In the genomic region with DNA sequence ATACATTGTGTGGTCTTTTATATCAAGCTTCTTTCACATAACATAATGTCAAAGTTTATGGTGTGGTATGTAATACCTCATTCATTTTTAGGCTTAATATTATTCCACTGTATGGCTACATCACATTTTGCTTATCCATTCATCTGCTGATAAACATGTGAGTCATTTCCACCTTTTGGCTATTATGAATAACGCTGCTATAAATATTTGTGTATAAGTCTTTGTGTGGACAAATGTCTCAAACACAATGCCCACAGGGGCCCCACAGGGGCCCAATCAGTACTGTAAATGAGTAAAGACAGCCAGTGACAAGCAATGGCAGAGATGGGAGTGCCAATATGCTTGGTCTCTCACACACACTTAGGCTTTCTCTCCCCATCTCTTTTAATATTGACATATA, we compare ENCODE assay signal across 25 cellular contexts. TPM values are rescaled to one million over a fixed set of nuclear protein-coding genes. Genes with fewer than 3 reads are reported as not detected.
DNase-seq lines count a peak whose midpoint lies in the region; ATAC-seq, FAIRE-seq and TF ChIP-seq lines count a peak whose summit lies in the region.
"Had no signal": no experiment of that assay in that cellular context is flagged by ENCODE, and none has a peak within 500 bp of the region (broad histone marks: within the 10 kb centered on the region; RNA-seq: fewer than 3 reads in every experiment).

No MANE protein-coding gene starts in this region.

- no peak for TF ChIP-seq EP300 in SK-N-SH (IDR thresholded peaks at IDR 0.05; ENCODE audit: borderline replicate concordance in 1 of 2, low read depth in 1 of 2, low read length in 1 of 2)

- H3K27me3 Mint-ChIP-seq in glutamatergic neuron (ENCODE audit: unreplicated experiment) (no peaks in the 10 kb centered on the region), mesothelial cell of epicardium (ENCODE audit: low read depth) (no peaks in the 10 kb centered on the region)
- H3K27me3 Mint-ChIP-seq: memory B cell; naive thymus-derived CD4-positive, alpha-beta T cell had no signal

- H3K18ac ChIP-seq in trophoblast cell (ENCODE audit: low read length) = no peak overlapping the region

- BruUV-seq in endothelial cell of umbilical vein (replicated peaks; lab: Mats Ljungman, UMichigan) = no TSS peak

- H3F3A ChIP-seq in SK-N-SH (replicated peaks; ENCODE audit: insufficient read depth) = no peaks in the 10 kb centered on the region

- H3K27ac ChIP-seq in SK-N-SH (ENCODE audit: low read depth in 2 of 2, low read length in 1 of 2) = no peak overlapping the region
- peak overlapping the region; percentile 92 for H3K27ac ChIP-seq in endothelial cell of umbilical vein (ENCODE audit: insufficient read depth, low read depth, low read length)
- H3K27ac ChIP-seq in trophoblast cell (ENCODE audit: low read depth, low read length) = no peak overlapping the region
- H3K27ac ChIP-seq: gastroesophageal sphincter, upper lobe of right lung had no signal

- H3K36me3 Mint-ChIP-seq in glutamatergic neuron (ENCODE audit: unreplicated experiment) (no peaks in the 10 kb centered on the region), mesothelial cell of epicardium (peaks cover 21% of the 10 kb centered on the region)

- WGBS in SK-N-SH (ENCODE audit: low lambda C conversion rate) = 44% methylated on average over 1 of the region's 1 CpG
- WGBS in trophoblast cell (ENCODE audit: extremely low coverage, insufficient coverage, insufficient read length) = no CpG with 5 or more reads among the region's 1 CpG

- POLR2A ChIA-PET in SK-N-SH (lab: Yijun Ruan, JAX) (no interaction called here), endothelial cell of umbilical vein (lab: Charles Lee) (interaction anchor here (1.0 kb wide), 1 partner anchor 8 kb away, joined by 3 read pairs; no protein-coding TSS in a partner anchor)

- no peak overlapping the region for H2AFZ ChIP-seq in SK-N-SH (ENCODE audit: low read depth)
- H2AFZ ChIP-seq in endothelial cell of umbilical vein (ENCODE audit: low read depth, low read length) = peak overlapping the region; percentile 32
- no peak overlapping the region for H2AFZ ChIP-seq in trophoblast cell (ENCODE audit: insufficient read depth, low read length, poor library complexity)

- H3K9me3 Mint-ChIP-seq in glutamatergic neuron (ENCODE audit: unreplicated experiment) (no peaks in the 10 kb centered on the region), mesothelial cell of epicardium (no peaks in the 10 kb centered on the region)
- H3K9me3 Mint-ChIP-seq: CD8-positive, alpha-beta T cell; memory B cell had no signal

- no peaks in the 10 kb centered on the region for H3K9me2 ChIP-seq in SK-N-SH

- no peak for TF ChIP-seq RAD21 in SK-N-SH (IDR thresholded peaks at IDR 0.05; ENCODE audit: low read length)

- no peaks in the 10 kb centered on the region for H3K9me1 ChIP-seq in endothelial cell of umbilical vein (replicated peaks; ENCODE audit: control insufficient read depth, extremely low read depth, insufficient read depth, low read length)

- no peak overlapping the region for H2BK5ac ChIP-seq in trophoblast cell (ENCODE audit: low read depth, low read length, poor library complexity)

- H2BK12ac ChIP-seq in trophoblast cell (ENCODE audit: low read length) = no peak overlapping the region

- H3K27ac Mint-ChIP-seq in glutamatergic neuron (ENCODE audit: unreplicated experiment) = no peak overlapping the region
- no peak overlapping the region for H3K27ac Mint-ChIP-seq in mesothelial cell of epicardium
- H3K27ac Mint-ChIP-seq: activated CD8-positive, alpha-beta T cell treated with anti-CD3 and anti-CD28 coated beads, Interleukin-2, amount 10 ng/mL, durations not matched to agents 7 days and 5 days; CD8-positive, alpha-beta T cell; memory B cell; naive thymus-derived CD4-positive, alpha-beta T cell had no signal

- CTCF ChIA-PET in SK-N-SH (lab: Yijun Ruan, JAX) (no interaction called here), endothelial cell of umbilical vein (lab: Charles Lee) (interaction anchor here (0.9 to 1.0 kb wide), 2 partner anchors 13 to 16 kb away, joined by 4 read pairs; no protein-coding TSS in a partner anchor)

- H3K4me3 Mint-ChIP-seq in glutamatergic neuron (ENCODE audit: unreplicated experiment) = no peak overlapping the region
- H3K4me3 Mint-ChIP-seq in mesothelial cell of epicardium = no peak overlapping the region
- H3K4me3 Mint-ChIP-seq: activated CD8-positive, alpha-beta T cell treated with anti-CD3 and anti-CD28 coated beads, Interleukin-2, amount 10 ng/mL, durations not matched to agents 7 days and 5 days; CD8-positive, alpha-beta T cell; memory B cell; naive thymus-derived CD4-positive, alpha-beta T cell had no signal

- TF ChIP-seq CTCF in SK-N-SH (IDR thresholded peaks at IDR 0.05) (no peak), endothelial cell of umbilical vein (IDR thresholded peaks at IDR 0.05; ENCODE audit: extremely low read depth in 1 of 2, insufficient read depth in 1 of 2, low read depth in 1 of 2, low read length in 2 of 2) (no peak), glutamatergic neuron (IDR thresholded peaks at IDR 0.05; ENCODE audit: partially characterized antibody, unreplicated experiment) (no peak), mesothelial cell of epicardium (IDR thresholded peaks at IDR 0.05; ENCODE audit: unreplicated experiment) (no peak)

- H3K9me3 ChIP-seq in SK-N-SH = no peaks in the 10 kb centered on the region
- no peaks in the 10 kb centered on the region for H3K9me3 ChIP-seq in endothelial cell of umbilical vein (replicated peaks; ENCODE audit: control insufficient read depth, insufficient read depth, low read length)
- no peaks in the 10 kb centered on the region for H3K9me3 ChIP-seq in trophoblast cell (ENCODE audit: insufficient read depth, low read depth, low read length)
- H3K9me3 ChIP-seq: gastroesophageal sphincter, upper lobe of right lung had no signal

- TF ChIP-seq POLR2A in endothelial cell of umbilical vein (IDR thresholded peaks at IDR 0.05; ENCODE audit: low read depth, low read length) = no peak

- H2BK120ac ChIP-seq in trophoblast cell (ENCODE audit: insufficient read depth, low read length, poor library complexity) = no peak overlapping the region

- H3K4me3 ChIP-seq in SK-N-SH (ENCODE audit: low read depth in 2 of 2, low read length in 1 of 2) = no peak overlapping the region
- no peak overlapping the region for H3K4me3 ChIP-seq in endothelial cell of umbilical vein (replicated peaks in 1 of 3; ENCODE audit: insufficient read depth in 1 of 3, low read depth in 1 of 3, low read length in 3 of 3)
- no peak overlapping the region for H3K4me3 ChIP-seq in trophoblast cell (ENCODE audit: low read depth, low read length)
- H3K4me3 ChIP-seq: gastroesophageal sphincter, GM12878, upper lobe of right lung had no signal

- no peak overlapping the region for H4K91ac ChIP-seq in trophoblast cell (ENCODE audit: low read depth, low read length)

- H3K4me2 ChIP-seq in SK-N-SH = no peak overlapping the region
- peak overlapping the region; percentile 83 for H3K4me2 ChIP-seq in endothelial cell of umbilical vein (ENCODE audit: insufficient read depth, low read length)
- no peak overlapping the region for H3K4me2 ChIP-seq in trophoblast cell (ENCODE audit: low read length)

- DNase-seq in SK-N-SH = no peak
- DNase-seq in RKO (ENCODE audit: low spot score) = peak; percentile 11
- peak; percentile 94 for DNase-seq in endothelial cell of umbilical vein (ENCODE audit: low read depth, low spot score)
- DNase-seq in trophoblast cell = peak; percentile 1 to 35
- DNase-seq in NCI-H2029 (lab: John Stamatoyannopoulos, UW) = no peak
- no peak for DNase-seq in glutamatergic neuron
- DNase-seq in mesothelial cell of epicardium (ENCODE audit: low spot score in 2 of 2, unreplicated experiment in 2 of 2) = no peak
- DNase-seq: 8988T; activated CD8-positive, alpha-beta T cell treated with anti-CD3 and anti-CD28 coated beads, Interleukin-2, amount 10 ng/mL, durations not matched to agents 7 days and 5 days; activated T-cell treated with anti-CD3 and anti-CD28 coated beads, Interleukin-2, amount 50 U/mL, for 1 hour; caudate nucleus; CD8-positive, alpha-beta T cell; DMS79; naive thymus-derived CD4-positive, alpha-beta T cell; NCI-H1048; NCI-H2029 treated with DMSO at 0.1 percent for 48 hours; NCI-H446 treated with DMSO at 0.1 percent for 48 hours; right cardiac atrium; upper lobe of right lung had no signal

- dilution Hi-C loops in endothelial cell of umbilical vein (cut with MboI; ENCODE audit: extremely low pct_ligation_motif_present, low sequenced_read_pairs) = no loop called here

- peak; percentile 62 for FAIRE-seq in endothelial cell of umbilical vein (lab: Jason Lieb, UNC)
- FAIRE-seq: GM12878, GM19239, RCC 7860 had no signal

- H3K9ac ChIP-seq in SK-N-SH (no peak overlapping the region), endothelial cell of umbilical vein (replicated peaks; ENCODE audit: extremely low read depth, insufficient read depth, low read length) (peak overlapping the region; percentile 65), trophoblast cell (ENCODE audit: low read length) (no peak overlapping the region)

- H3K79me2 ChIP-seq in SK-N-SH (ENCODE audit: insufficient read depth) (no peaks in the 10 kb centered on the region), endothelial cell of umbilical vein (ENCODE audit: control insufficient read depth, insufficient read depth, low read length) (no peaks in the 10 kb centered on the region), trophoblast cell (ENCODE audit: control insufficient read depth, insufficient read depth, low read length, poor library complexity) (no peaks in the 10 kb centered on the region)

- H3K36me3 ChIP-seq in SK-N-SH (replicated peaks in 1 of 2; ENCODE audit: control insufficient read depth in 1 of 2, insufficient read depth in 2 of 2, low read length in 1 of 2) (peaks cover 48 to 53% of the 10 kb centered on the region in 2 experiments), endothelial cell of umbilical vein (ENCODE audit: control insufficient read depth in 2 of 2, extremely low read depth in 1 of 2, insufficient read depth in 2 of 2, low read length in 2 of 2) (peaks cover 0 to 3% of the 10 kb centered on the region in 2 experiments), trophoblast cell (ENCODE audit: control insufficient read depth in 1 of 2, insufficient read depth in 2 of 2, low read length in 2 of 2) (peaks cover 1 to 2% of the 10 kb centered on the region in 2 experiments)

- no peak overlapping the region for H4K12ac ChIP-seq in trophoblast cell (ENCODE audit: low read depth, low read length)

- intact Hi-C loops in endothelial cell of umbilical vein (cut with micrococcal nuclease) = loop anchor here (1.0 to 2.0 kb wide), 3 partner anchors 8 to 200 kb away; a partner anchor contains a TSS

- H3K4me1 Mint-ChIP-seq in glutamatergic neuron (ENCODE audit: low read depth, unreplicated experiment) (no peaks in the 10 kb centered on the region), mesothelial cell of epicardium (no peaks in the 10 kb centered on the region)
- H3K4me1 Mint-ChIP-seq: naive thymus-derived CD4-positive, alpha-beta T cell had no signal

- no peaks in the 10 kb centered on the region for H3K79me1 ChIP-seq in trophoblast cell (ENCODE audit: low read length)

- H2AK5ac ChIP-seq in trophoblast cell (ENCODE audit: low read length) = no peak overlapping the region

- no peak overlapping the region for H3K14ac ChIP-seq in trophoblast cell (ENCODE audit: low read length)

- H3K27me3 ChIP-seq in SK-N-SH (ENCODE audit: insufficient read depth) = no peaks in the 10 kb centered on the region
- H3K27me3 ChIP-seq in endothelial cell of umbilical vein (ENCODE audit: control insufficient read depth in 2 of 2, insufficient read depth in 2 of 2, low read length in 2 of 2) = no peaks in the 10 kb centered on the region
- H3K27me3 ChIP-seq in trophoblast cell (ENCODE audit: insufficient read depth, low read length) = no peaks in the 10 kb centered on the region
- H3K27me3 ChIP-seq: gastroesophageal sphincter, upper lobe of right lung had no signal

- no peak for ATAC-seq in SK-N-SH treated with all-trans-retinoic acid at 6 μM for 48 hours
- ATAC-seq: activated CD8-positive, alpha-beta T cell treated with anti-CD3 and anti-CD28 coated beads, Interleukin-2, amount 10 ng/mL, durations not matched to agents 7 days and 5 days; CD8-positive, alpha-beta T cell; gastroesophageal sphincter; GM12878; naive thymus-derived CD4-positive, alpha-beta T cell; right cardiac atrium; upper lobe of right lung had no signal

- peaks cover 0 to 4% of the 10 kb centered on the region in 2 experiments; a peak in 1 of 4 replicates for H3K4me1 ChIP-seq in SK-N-SH (ENCODE audit: control insufficient read depth in 1 of 2, insufficient read depth in 2 of 2, low read depth in 1 of 2, low read length in 1 of 2)
- H3K4me1 ChIP-seq in endothelial cell of umbilical vein (ENCODE audit: control insufficient read depth, extremely low read depth, insufficient read depth, low read length) = peaks cover 15% of the 10 kb centered on the region
- H3K4me1 ChIP-seq in trophoblast cell (ENCODE audit: control insufficient read depth in 1 of 2, insufficient read depth in 2 of 2, low read length in 2 of 2) = no peaks in the 10 kb centered on the region
- H3K4me1 ChIP-seq: gastroesophageal sphincter, upper lobe of right lung had no signal

- H4K8ac ChIP-seq in trophoblast cell (ENCODE audit: low read depth, low read length) = no peak overlapping the region

- no peak overlapping the region for H3K4ac ChIP-seq in trophoblast cell (ENCODE audit: low read depth, low read length)

- H4K20me1 ChIP-seq in SK-N-SH (ENCODE audit: insufficient read depth) (no peaks in the 10 kb centered on the region), endothelial cell of umbilical vein (replicated peaks; ENCODE audit: control insufficient read depth, extremely low read depth, insufficient read depth, low read length) (no peaks in the 10 kb centered on the region)

- H3K23ac ChIP-seq in trophoblast cell (ENCODE audit: low read length) = no peak overlapping the region

RNA-seq across cellular contexts. Expression of a gene that starts 54.2 kb away (rescaled TPM):
- 27.2 and 27.9 TPM in 2 replicates for polyA plus RNA-seq in SK-N-SH (2012; rRNA removed)
- 22.1 and 25.3 TPM in 2 replicates for polyA plus RNA-seq in SK-N-SH (2012; cell fraction: cytosol; rRNA removed)
- polyA plus RNA-seq in SK-N-SH (2012; cell fraction: nucleus; rRNA removed) = 30.6 and 53.1 TPM in 2 replicates
- total RNA-seq in endothelial cell of umbilical vein = 23.0 and 26.3 TPM in 2 replicates
- 43.1 and 47.1 TPM in 2 replicates for polyA plus RNA-seq in endothelial cell of umbilical vein
- polyA plus RNA-seq in endothelial cell of umbilical vein (2011; cell fraction: cytosol; rRNA removed) = 31.2 and 31.6 TPM in 2 replicates
- polyA plus RNA-seq in endothelial cell of umbilical vein (2011; cell fraction: nucleus; rRNA removed) = 55.8 and 63.3 TPM in 2 replicates
- 17.8 and 23.7 TPM in 2 replicates for polyA plus RNA-seq in endothelial cell of umbilical vein (2012)
- polyA minus RNA-seq in endothelial cell of umbilical vein = 103 TPM in 2 replicates
- 32.3 TPM for polyA minus RNA-seq in endothelial cell of umbilical vein (2011; cell fraction: cytosol; rRNA and poly(A)+ RNA removed)
- polyA minus RNA-seq in endothelial cell of umbilical vein (2011; cell fraction: nucleus; rRNA and poly(A)+ RNA removed) = 53.8 and 63.4 TPM in 2 replicates
- 10.8 and 11.2 TPM in 2 replicates for polyA plus RNA-seq in trophoblast cell (2013)
- 19.4 TPM for total RNA-seq in glutamatergic neuron (ENCODE audit: unreplicated experiment)
- total RNA-seq in mesothelial cell of epicardium = 24.7 to 27.6 TPM (median 26.6 TPM) in 3 replicates

Comparison
In these comparisons a context has a peak if more than half of its experiments do, and no peak if none do; other contexts are left out.
1. DNase-seq: peak in RKO (single experiment), endothelial cell of umbilical vein (single experiment) and trophoblast cell (2 of 2); none in SK-N-SH (single experiment), NCI-H2029 (single experiment), glutamatergic neuron (single experiment) and mesothelial cell of epicardium (0 of 2).